ENCODE assay signal across 9 cellular contexts in genomic region chr3:14432996-14433572, GRCh38. TPM values are rescaled to one million over a fixed set of nuclear protein-coding genes. Genes with fewer than 3 reads are reported as not detected.
DNase-seq lines count a peak whose midpoint lies in the region; ATAC-seq and TF ChIP-seq lines count a peak whose summit lies in the region.
"Had no signal": no experiment of that assay in that cellular context is flagged by ENCODE, and none has a peak within 500 bp of the region (broad histone marks: within the 10 kb centered on the region; RNA-seq: fewer than 3 reads in every experiment).

No MANE protein-coding gene starts in this region.

- TF ChIP-seq CTCF in A673 (conservative IDR thresholded peaks at IDR 0.05; ENCODE audit: low read depth, low read length) (no peak), GM12865 (IDR thresholded peaks at IDR 0.05; ENCODE audit: insufficient read depth, low read depth, low read length, missing control alignments) (no peak)

- H3K27me3 ChIP-seq in A673 (replicated peaks; ENCODE audit: insufficient read depth, low read depth, low read length, poor library complexity) (no peaks in the 10 kb centered on the region), muscle layer of duodenum (ENCODE audit: low read depth, low read length) (no peaks in the 10 kb centered on the region)

- CTCF ChIA-PET in A673 (lab: Charles Lee), result no interaction called here

- H3K36me3 ChIP-seq in A673 (ENCODE audit: insufficient read depth, low read length, poor library complexity, severe bottlenecking), result no peaks in the 10 kb centered on the region
- H3K36me3 ChIP-seq in muscle layer of duodenum (ENCODE audit: control insufficient read depth in 1 of 2, insufficient read depth in 2 of 2, low read length in 2 of 2), result no peaks in the 10 kb centered on the region

- POLR2A ChIA-PET in A673 (lab: Charles Lee; ENCODE audit: low non-redundant PET), result no interaction called here

- peak overlapping the region; percentile 94 for H3K27ac Mint-ChIP-seq in activated naive CD8-positive, alpha-beta T cell treated with anti-CD3 and anti-CD28 coated beads for 36 hours

- no peaks in the 10 kb centered on the region for H3K9me3 Mint-ChIP-seq in activated naive CD8-positive, alpha-beta T cell treated with anti-CD3 and anti-CD28 coated beads for 36 hours
- H3K9me3 Mint-ChIP-seq: GM23338 had no signal

- H3K4me3 Mint-ChIP-seq in activated naive CD8-positive, alpha-beta T cell treated with anti-CD3 and anti-CD28 coated beads for 36 hours, result peak overlapping the region; percentile 72
- H3K4me3 Mint-ChIP-seq: GM23338 had no signal

- peaks cover 14% of the 10 kb centered on the region for H3K36me3 Mint-ChIP-seq in activated naive CD8-positive, alpha-beta T cell treated with anti-CD3 and anti-CD28 coated beads for 36 hours

- no TSS peak for BruUV-seq in A673 (replicated peaks; lab: Mats Ljungman, UMichigan)

- no peak overlapping the region for H3K4me3 ChIP-seq in A673 (ENCODE audit: low read depth, low read length, poor library complexity, severe bottlenecking)
- H3K4me3 ChIP-seq in GM12865 (ENCODE audit: low read depth, low read length), result peak overlapping the region; percentile 57
- H3K4me3 ChIP-seq in muscle layer of duodenum (ENCODE audit: low read depth in 1 of 2, low read length in 2 of 2), result peak overlapping the region in 1 of 2 donors; percentile 16
- H3K4me3 ChIP-seq: GM23338 had no signal

- intact Hi-C loops in A673 (cut with micrococcal nuclease; ENCODE audit: unreplicated experiment), result loop anchor here (2.0 kb wide), 1 partner anchor 30 kb away; the partner anchor contains the start of gene SLC6A6

- peak overlapping the region; percentile 68 for H3K27ac ChIP-seq in A673 (ENCODE audit: low read depth, low read length, poor library complexity, severe bottlenecking)
- peak overlapping the region; percentile 94 for H3K27ac ChIP-seq in muscle layer of duodenum (ENCODE audit: low read length)

- DNase-seq in A673 (ENCODE audit: low spot score) (no peak), GM12865 (ENCODE audit: low read depth) (peak; percentile 18), activated gamma-delta T cell (lab: John Stamatoyannopoulos, UW) (no peak), EL (no peak)
- DNase-seq in activated naive CD8-positive, alpha-beta T cell treated with anti-CD3 and anti-CD28 coated beads for 36 hours, result no peak
- no peak for DNase-seq in stimulated activated naive CD4-positive, alpha-beta T cell treated with Interleukin-2 at 50 U/mL for 16 hours (lab: John Stamatoyannopoulos, UW)

- H3K9me3 ChIP-seq in A673 (ENCODE audit: low read depth, low read length, poor library complexity, severe bottlenecking), result no peaks in the 10 kb centered on the region
- H3K9me3 ChIP-seq in muscle layer of duodenum (ENCODE audit: control insufficient read depth in 1 of 2, low read length in 2 of 2), result no peaks in the 10 kb centered on the region

- ATAC-seq in HG02642 (IDR thresholded peaks at IDR 0.05; ENCODE audit: poor library complexity, unreplicated experiment), result no peak

- peaks cover 62% of the 10 kb centered on the region for H3K4me1 ChIP-seq in A673 (ENCODE audit: insufficient read depth, low read length, poor library complexity, severe bottlenecking)
- H3K4me1 ChIP-seq in muscle layer of duodenum (ENCODE audit: control insufficient read depth in 1 of 2, insufficient read depth in 2 of 2, low read length in 2 of 2), result peaks cover 40 to 52% of the 10 kb centered on the region in 2 donors

- peaks cover 67% of the 10 kb centered on the region for H3K4me1 Mint-ChIP-seq in activated naive CD8-positive, alpha-beta T cell treated with anti-CD3 and anti-CD28 coated beads for 36 hours

- no peaks in the 10 kb centered on the region for H3K27me3 Mint-ChIP-seq in activated naive CD8-positive, alpha-beta T cell treated with anti-CD3 and anti-CD28 coated beads for 36 hours

RNA-seq across cellular contexts. Expression of gene SLC6A6, which starts 30.7 kb away (rescaled TPM):
- 48.8 and 55.1 TPM in 2 replicates for total RNA-seq in A673 (2021)
- 10 to 100 TPM; 38.6 to 38.7 TPM for total RNA-seq in activated naive CD8-positive, alpha-beta T cell treated with anti-CD3 and anti-CD28 coated beads for 36 hours
